ENCODE assay signal across 8 cellular contexts in the genomic region with DNA sequence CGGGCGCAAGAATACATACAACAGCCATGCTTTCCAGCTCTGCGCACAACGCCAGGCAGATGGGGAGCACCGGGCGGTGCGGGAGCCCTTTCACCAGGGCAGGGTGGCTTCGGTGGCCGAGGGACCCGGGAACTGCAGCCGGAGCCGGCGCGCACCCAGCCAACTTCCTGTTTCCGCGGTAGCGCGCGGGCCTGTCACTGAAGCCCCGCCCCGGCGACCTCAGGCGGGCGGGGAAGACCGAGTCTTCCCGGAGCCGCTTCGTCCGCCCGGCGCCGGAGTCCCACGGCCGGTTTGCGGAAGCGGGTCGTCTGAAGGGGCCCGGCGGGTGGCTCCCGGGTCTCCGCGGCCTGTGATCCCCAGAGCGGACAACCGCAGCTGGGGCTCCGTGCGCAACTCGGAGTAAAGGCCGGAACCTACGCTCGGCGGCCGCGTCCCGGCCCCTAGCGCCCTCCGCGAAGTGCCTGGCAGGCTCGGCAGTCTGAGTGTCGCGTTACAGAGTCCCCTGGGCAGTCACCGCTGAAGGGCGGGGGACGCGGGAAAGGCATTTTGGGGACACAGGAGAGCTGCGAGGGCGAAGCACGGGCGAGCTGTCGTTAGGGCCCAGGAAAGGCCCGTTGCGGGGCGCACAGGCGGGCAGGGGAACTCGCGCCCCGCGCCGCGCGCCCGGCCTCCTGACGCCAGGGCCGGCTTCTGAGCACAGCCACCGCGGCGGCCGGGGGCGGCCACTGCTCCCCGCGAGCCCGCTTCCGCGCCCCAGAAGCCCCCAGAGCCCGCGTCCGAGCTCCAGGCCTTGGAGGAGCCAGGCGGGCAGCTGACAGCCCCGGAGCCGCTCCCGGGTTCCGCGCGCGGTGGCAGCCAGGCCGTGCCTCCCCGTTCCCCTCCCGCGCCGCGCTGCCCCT. TPM values are rescaled to one million over a fixed set of nuclear protein-coding genes. Genes with fewer than 3 reads are reported as not detected.
DNase-seq lines count a peak whose midpoint lies in the region; ATAC-seq and TF ChIP-seq lines count a peak whose summit lies in the region.

A gene with protein sequence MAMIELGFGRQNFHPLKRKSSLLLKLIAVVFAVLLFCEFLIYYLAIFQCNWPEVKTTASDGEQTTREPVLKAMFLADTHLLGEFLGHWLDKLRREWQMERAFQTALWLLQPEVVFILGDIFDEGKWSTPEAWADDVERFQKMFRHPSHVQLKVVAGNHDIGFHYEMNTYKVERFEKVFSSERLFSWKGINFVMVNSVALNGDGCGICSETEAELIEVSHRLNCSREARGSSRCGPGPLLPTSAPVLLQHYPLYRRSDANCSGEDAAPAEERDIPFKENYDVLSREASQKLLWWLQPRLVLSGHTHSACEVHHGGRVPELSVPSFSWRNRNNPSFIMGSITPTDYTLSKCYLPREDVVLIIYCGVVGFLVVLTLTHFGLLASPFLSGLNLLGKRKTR (minus strand): TSS at position 136 of the 899 bp plus-strand sequence. CDS start 11,053 bp downstream, outside the sequence.

- H3K27me3 Mint-ChIP-seq in T-cell (no peaks in the 10 kb centered on the region), progenitor cell of endocrine pancreas (no peaks in the 10 kb centered on the region)

- DNase-seq in GM12865 (ENCODE audit: low read depth) (peak; percentile 95), NCI-H1105 treated with DMSO at 0.1 percent for 48 hours (lab: John Stamatoyannopoulos, UW) (peak; percentile 87), T-cell (peak; percentile 68 to 89 (median 81)), heart left ventricle (peak; percentile 92 to 96 (median 93)), progenitor cell of endocrine pancreas (ENCODE audit: low spot score, unreplicated experiment) (peak; percentile 76), upper lobe of right lung (peak; percentile 96)

- H3K4me3 Mint-ChIP-seq in T-cell (peak within 1 kb of the TSS; percentile 93 to 95 (median 94)), progenitor cell of endocrine pancreas (ENCODE audit: low read depth) (peak within 1 kb of the TSS; percentile 89)

- no peaks in the 10 kb centered on the region for H3K9me3 Mint-ChIP-seq in T-cell
- H3K9me3 Mint-ChIP-seq in progenitor cell of endocrine pancreas (ENCODE audit: low read depth) = no peaks in the 10 kb centered on the region

- peak within 1 kb of the TSS; percentile 100 for H3K27ac ChIP-seq in adipose tissue (ENCODE audit: low read depth, low read length)
- H3K27ac ChIP-seq in heart left ventricle = peak within 1 kb of the TSS; percentile 95 to 100 (median 98)
- peak within 1 kb of the TSS; percentile 94 for H3K27ac ChIP-seq in upper lobe of right lung

- H3K27me3 ChIP-seq in heart left ventricle (no peaks in the 10 kb centered on the region), upper lobe of right lung (no peaks in the 10 kb centered on the region)

- CTCF ChIA-PET in T-cell (lab: Charles Lee) = no interaction called here

- peak within 1 kb of the TSS; percentile 87 for H3K4me3 ChIP-seq in GM12865 (ENCODE audit: low read depth, low read length)
- peak within 1 kb of the TSS; percentile 62 to 95 (median 78) for H3K4me3 ChIP-seq in heart left ventricle
- peak within 1 kb of the TSS; percentile 75 for H3K4me3 ChIP-seq in upper lobe of right lung

- peaks cover 0 to 34% (median 17%) of the 10 kb centered on the region in 12 donors for H3K4me1 ChIP-seq in heart left ventricle
- peaks cover 19% of the 10 kb centered on the region for H3K4me1 ChIP-seq in upper lobe of right lung

- POLR2A ChIA-PET in T-cell (lab: Charles Lee) = interaction anchor here in 1 of 2 donors (0.6 kb wide), 1 partner anchor 75 kb away, joined by 3 read pairs; no protein-coding TSS in a partner anchor

- 0 to 1% (median 0%) methylated on average over 88 to 110 of the region's 110 CpGs for WGBS in adipose tissue, 3 donors
- WGBS in heart left ventricle, 4 donors = 0 to 1% (median 0%) methylated on average over 31 to 110 of the region's 110 CpGs

- peak; percentile 65 to 83 for TF ChIP-seq POLR2A in heart left ventricle (IDR thresholded peaks at IDR 0.05)

- ATAC-seq in HG02623 (IDR thresholded peaks at IDR 0.05; ENCODE audit: unreplicated experiment) (peak; percentile 83), T-cell (replicated peaks in 1 of 4) (peak; percentile 91 to 94 (median 93)), heart left ventricle (peak; percentile 79 to 97 (median 95)), upper lobe of right lung (peak; percentile 97)

- no peak for TF ChIP-seq CTCF in GM12865 (IDR thresholded peaks at IDR 0.05; ENCODE audit: insufficient read depth, low read depth, low read length, missing control alignments)
- TF ChIP-seq CTCF in heart left ventricle (IDR thresholded peaks at IDR 0.05) = peak in 3 of 12 donors; percentile 5 to 7 (median 5)
- TF ChIP-seq CTCF in progenitor cell of endocrine pancreas (IDR thresholded peaks at IDR 0.05; ENCODE audit: unreplicated experiment) = no peak
- no peak for TF ChIP-seq CTCF in upper lobe of right lung (IDR thresholded peaks at IDR 0.05)

- peaks cover 18 to 31% (median 31%) of the 10 kb centered on the region in 3 donors for H3K4me1 Mint-ChIP-seq in T-cell
- H3K4me1 Mint-ChIP-seq in progenitor cell of endocrine pancreas (ENCODE audit: low read depth) = peaks cover 24% of the 10 kb centered on the region

- intact Hi-C loops in heart left ventricle (cut with DNase I) (loop anchor here in 9 of 10 donors (1.0 to 10.0 kb wide), 6 partner anchors 39 to 72 kb away; partner anchors contain the start of genes CHMP1B (in 9 of the 9) and IMPA2 (in 3 of the 9)), upper lobe of right lung (cut with DNase I) (no loop called here)

- peaks cover 4% of the 10 kb centered on the region for H3K36me3 Mint-ChIP-seq in T-cell
- H3K36me3 Mint-ChIP-seq in progenitor cell of endocrine pancreas (ENCODE audit: insufficient read depth) = no peaks in the 10 kb centered on the region

- H3K9me3 ChIP-seq in heart left ventricle = no peaks in the 10 kb centered on the region
- no peaks in the 10 kb centered on the region for H3K9me3 ChIP-seq in upper lobe of right lung

- peak within 1 kb of the TSS; percentile 92 to 94 for H3K27ac Mint-ChIP-seq in T-cell
- H3K27ac Mint-ChIP-seq in progenitor cell of endocrine pancreas = peak within 1 kb of the TSS; percentile 96

- H3K36me3 ChIP-seq in heart left ventricle (peaks cover 0 to 25% (median 16%) of the 10 kb centered on the region in 9 donors), upper lobe of right lung (peaks cover 18% of the 10 kb centered on the region)

RNA-seq across cellular contexts. Expression of the gene that starts here (rescaled TPM):
- total RNA-seq in T-cell = 10 to 100 TPM; 56.0 to 90.4 (median 77.2) TPM
- polyA plus RNA-seq in adipose tissue = 10 to 100 TPM; 23.2 to 26.5 (median 26.0) TPM
- 10 to 100 TPM; 17.8 to 45.5 (median 29.7) TPM for total RNA-seq in heart left ventricle
- polyA plus RNA-seq in heart left ventricle = 10 to 100 TPM; 23.4 to 26.2 TPM
- 27.4 and 37.4 TPM in 2 replicates for total RNA-seq in progenitor cell of endocrine pancreas
- 67.0 TPM for total RNA-seq in upper lobe of right lung

Comparison
In these comparisons a context has a peak if more than half of its experiments do, and no peak if none do; other contexts are left out.
1. Peak in every context shown above with its lines: DNase-seq, ATAC-seq, H3K4me3 ChIP-seq and H3K27ac ChIP-seq.